Comparison of ENCODE assay signal across 8 cellular contexts in the genomic region with DNA sequence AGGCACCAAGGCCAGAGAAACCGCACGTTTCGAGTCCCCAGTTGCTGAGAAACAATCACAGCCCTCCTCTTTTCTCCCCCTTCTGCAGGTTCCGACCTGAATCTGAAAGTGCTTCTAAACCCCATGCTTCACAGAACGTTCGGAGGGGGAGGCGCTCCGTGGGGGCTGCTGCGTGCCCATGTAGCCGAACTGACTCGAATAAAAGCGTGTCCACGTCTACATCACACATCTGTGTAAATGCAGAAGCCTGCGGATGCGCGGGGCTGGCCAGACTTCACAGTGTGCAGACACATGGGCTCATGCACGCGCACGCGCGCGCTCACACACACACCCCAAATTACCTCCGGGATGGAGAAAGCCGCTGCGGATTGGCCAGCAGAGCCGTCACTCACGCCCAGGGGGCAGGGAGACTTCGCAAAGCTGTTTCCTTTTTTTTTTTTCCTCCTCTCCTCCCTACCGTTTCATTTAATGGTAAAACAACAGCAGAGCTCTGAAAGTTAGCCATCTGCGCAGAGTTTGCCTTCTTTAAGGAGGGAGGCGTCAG. TPM values are rescaled to one million over a fixed set of nuclear protein-coding genes. Genes with fewer than 3 reads are reported as not detected.
A peak's percentile ranks its signal among the peaks of the same experiment; 100 is the strongest.
DNase-seq lines count a peak whose midpoint lies in the region; ATAC-seq and TF ChIP-seq lines count a peak whose summit lies in the region.

No MANE protein-coding gene starts in this region.

- H3K9me3 ChIP-seq in HUES6 (ENCODE audit: control insufficient read depth, insufficient read depth, low read depth, low read length), result no peaks in the 10 kb centered on the region
- no peaks in the 10 kb centered on the region for H3K9me3 ChIP-seq in OCI-LY1 (ENCODE audit: low read length)

- H3K27me3 Mint-ChIP-seq in mesothelial cell of epicardium (ENCODE audit: low read depth), result no peaks in the 10 kb centered on the region

- H3K4me3 Mint-ChIP-seq in mesothelial cell of epicardium, result peak overlapping the region; percentile 80

- H3K4me3 ChIP-seq in HUES6 (ENCODE audit: low read depth, low read length) (peak overlapping the region; percentile 84), OCI-LY1 (ENCODE audit: low read depth, low read length, poor library complexity, severe bottlenecking) (peak overlapping the region; percentile 94)

- H3K27ac ChIP-seq in HUES6 (ENCODE audit: low read depth, low read length) (peak overlapping the region; percentile 21; the same call in 1 of the 2 replicates), OCI-LY1 (ENCODE audit: low read depth, low read length, poor library complexity, severe bottlenecking) (peak overlapping the region; percentile 92)

- TF ChIP-seq CTCF in OCI-LY1 (IDR thresholded peaks at IDR 0.05; ENCODE audit: low read length) (no peak), mesothelial cell of epicardium (IDR thresholded peaks at IDR 0.05; ENCODE audit: unreplicated experiment) (no peak)

- H3K9me3 Mint-ChIP-seq in mesothelial cell of epicardium, result no peaks in the 10 kb centered on the region

- ATAC-seq in GM21515 (IDR thresholded peaks at IDR 0.05; ENCODE audit: unreplicated experiment), result peak; percentile 78

- H3K36me3 Mint-ChIP-seq in mesothelial cell of epicardium, result no peaks in the 10 kb centered on the region

- 0 out of 2 replicates have a peak overlapping the region, but pooled peaks have one; percentile 48 for H2AFZ ChIP-seq in OCI-LY1 (ENCODE audit: low read length)

- H3K27me3 ChIP-seq in HUES6 (ENCODE audit: control insufficient read depth, insufficient read depth, low read length), result peaks cover 28% of the 10 kb centered on the region
- H3K27me3 ChIP-seq in OCI-LY1 (ENCODE audit: insufficient read depth, low read length), result no peaks in the 10 kb centered on the region

- peak overlapping the region; percentile 94 for H3K27ac Mint-ChIP-seq in mesothelial cell of epicardium

- H3K79me2 ChIP-seq in OCI-LY1 (ENCODE audit: insufficient read depth, low read length), result peaks cover 19% of the 10 kb centered on the region

- H4K20me1 ChIP-seq in OCI-LY1 (ENCODE audit: insufficient read depth, low read length), result no peaks in the 10 kb centered on the region

- no peaks in the 10 kb centered on the region for H3K9me2 ChIP-seq in OCI-LY1 (ENCODE audit: low read depth, low read length)

- H3F3A ChIP-seq in OCI-LY1 (ENCODE audit: insufficient read depth, low read length), result no peaks in the 10 kb centered on the region

- H3K36me3 ChIP-seq in HUES6 (ENCODE audit: control insufficient read depth, insufficient read depth, low read length) (no peaks in the 10 kb centered on the region), OCI-LY1 (ENCODE audit: insufficient read depth, low read length) (no peaks in the 10 kb centered on the region)

- peak; percentile 99 for DNase-seq in DMS 273 (lab: John Stamatoyannopoulos, UW; ENCODE audit: unreplicated experiment)
- peak; percentile 98 for DNase-seq in activated T-cell treated with anti-CD3 and anti-CD28 coated beads for 24 hours (ENCODE audit: low read depth)
- peak; percentile 97 for DNase-seq in epidermal melanocyte (ENCODE audit: insufficient read length, low spot score)
- peak; percentile 99 to 100 for DNase-seq in mesothelial cell of epicardium (ENCODE audit: low spot score in 2 of 2, unreplicated experiment in 2 of 2)
- peak; percentile 99 for DNase-seq in stimulated activated CD8-positive, alpha-beta memory T cell treated with anti-CD3 and anti-CD28 coated beads, Interleukin-15, amount 100 ng/mL, for 24 hours (ENCODE audit: low read depth)

- H3K4me1 ChIP-seq in HUES6 (ENCODE audit: control insufficient read depth, insufficient read depth, low read length) (peaks cover 34% of the 10 kb centered on the region), OCI-LY1 (ENCODE audit: insufficient read depth, low read length, severe bottlenecking) (peaks cover 45% of the 10 kb centered on the region)

- H3K9ac ChIP-seq in HUES6 (ENCODE audit: low read length) (peak overlapping the region; percentile 82), OCI-LY1 (ENCODE audit: low read length) (peak overlapping the region; percentile 72)

- peaks cover 46% of the 10 kb centered on the region for H3K4me1 Mint-ChIP-seq in mesothelial cell of epicardium

- H3K4me2 ChIP-seq in OCI-LY1 (ENCODE audit: low read length), result peak overlapping the region; percentile 80

RNA-seq across cellular contexts. Expression of a gene that starts 2.3 kb away (rescaled TPM):
- 84.4 to 92.1 TPM (median 90.9 TPM) in 3 replicates for total RNA-seq in mesothelial cell of epicardium

Comparison
In these comparisons a context has a peak if more than half of its experiments do, and no peak if none do; other contexts are left out.
1. Peak in every context shown above with its lines: DNase-seq, ATAC-seq, H3K4me3 ChIP-seq and H3K27ac ChIP-seq.